Comparison of ENCODE assay signal across 1 cellular context in genomic region chr22:21651521-21652009, GRCh38.
TF ChIP-seq lines count a peak whose summit lies in the region.

No MANE protein-coding gene starts in this region.

TF ChIP-seq in GM12891, 5 proteins besides CTCF, POLR2A, EP300 and RAD21 (continued from another document):
- TF ChIP-seq POU2F2 (IDR thresholded peaks at IDR 0.05; ENCODE audit: low read depth, low read length) (no peak; the same call in 1 of the 2 replicates), SPI1 (IDR thresholded peaks at IDR 0.05; ENCODE audit: low read depth, low read length) (no peak), PAX5 (IDR thresholded peaks at IDR 0.05; ENCODE audit: insufficient read depth, low read length, severe bottlenecking) (no peak), POLR2AphosphoS5 (IDR thresholded peaks at IDR 0.05; ENCODE audit: low read depth, low read length) (no peak)
